Comparison of ENCODE assay signal across 9 cellular contexts in the genomic region with DNA sequence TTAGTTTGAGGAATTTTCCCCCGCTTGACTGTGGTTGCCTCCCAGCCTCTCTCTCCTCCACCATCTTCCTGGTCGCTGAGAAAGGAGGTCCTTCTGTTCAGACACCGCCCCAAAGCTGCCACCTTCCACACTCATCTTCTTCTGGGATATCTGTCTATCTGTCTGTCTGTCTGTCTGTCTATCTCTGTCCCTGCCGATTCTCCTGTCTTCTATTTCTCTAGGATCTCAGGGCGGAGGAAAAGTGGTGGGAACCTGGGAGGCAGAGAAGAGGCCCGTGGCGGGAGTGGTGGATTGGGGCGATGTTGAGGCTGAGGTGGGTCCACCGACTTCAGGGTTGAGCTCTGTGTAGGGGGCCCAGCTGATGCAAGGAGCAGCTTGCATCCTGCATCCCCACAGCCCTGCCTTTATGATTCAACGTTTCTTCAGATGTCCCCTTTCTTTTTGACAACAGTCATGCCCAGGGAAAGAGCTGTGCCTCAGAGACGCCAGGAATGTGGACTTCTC.
A peak's percentile ranks its signal among the peaks of the same experiment; 100 is the strongest.
DNase-seq lines count a peak whose midpoint lies in the region; ATAC-seq lines count a peak whose summit lies in the region.
"Had no signal": no experiment of that assay in that cellular context is flagged by ENCODE, and none has a peak within 500 bp of the region (broad histone marks: within the 10 kb centered on the region; RNA-seq: fewer than 3 reads in every experiment).

No MANE protein-coding gene starts in this region.

- H3K79me1 ChIP-seq in mesendoderm (ENCODE audit: low read length): no peaks in the 10 kb centered on the region

- H3K23ac ChIP-seq in mesendoderm (ENCODE audit: low read length): no peak overlapping the region

- H3K79me2 ChIP-seq in mesendoderm (ENCODE audit: control insufficient read depth, insufficient read depth, low read length): no peaks in the 10 kb centered on the region

- peaks cover 10 to 50% (median 26%) of the 10 kb centered on the region in 4 donors for H3K4me1 Mint-ChIP-seq in CD4-positive, alpha-beta memory T cell
- H3K4me1 Mint-ChIP-seq in activated naive CD8-positive, alpha-beta T cell treated with anti-CD3 and anti-CD28 coated beads, Interleukin-2, amount 50 U/mL, for 24 hours: peaks cover 45% of the 10 kb centered on the region

- H3K9ac ChIP-seq in HUES48 (ENCODE audit: low read depth, low read length) (no peak overlapping the region), mesendoderm (ENCODE audit: low read length) (peak overlapping the region; percentile 53)

- no peaks in the 10 kb centered on the region for H3K36me3 ChIP-seq in CD4-positive, alpha-beta memory T cell (ENCODE audit: insufficient read depth, low read length)
- H3K36me3 ChIP-seq in HUES48 (ENCODE audit: control insufficient read depth, insufficient read depth, low read length): no peaks in the 10 kb centered on the region
- no peaks in the 10 kb centered on the region for H3K36me3 ChIP-seq in mesendoderm (ENCODE audit: control insufficient read depth, insufficient read depth, low read length)

- DNase-seq in CD4-positive, alpha-beta memory T cell: peak in 1 of 5 donors; percentile 12
- DNase-seq in activated naive CD8-positive, alpha-beta T cell treated with anti-CD3 and anti-CD28 coated beads, Interleukin-2, amount 50 U/mL, for 24 hours: no peak
- DNase-seq in mesendoderm: no peak
- no peak for DNase-seq in T-helper 9 cell
- DNase-seq in mucosa of gallbladder (ENCODE audit: low spot score): no peak
- DNase-seq in AG20443 (ENCODE audit: low spot score): no peak
- no peak for DNase-seq in left colon
- DNase-seq: Right ventricle myocardium superior had no signal

- POLR2A ChIA-PET in CD4-positive, alpha-beta memory T cell (lab: Charles Lee; ENCODE audit: partially characterized antibody): interaction anchor here (1.2 to 1.5 kb wide), 3 partner anchors 18 to 191 kb away, joined by 3 to 5 read pairs (median 4); no protein-coding TSS in a partner anchor

- H3K36me3 Mint-ChIP-seq in CD4-positive, alpha-beta memory T cell: peaks cover 4 to 5% of the 10 kb centered on the region in 2 donors
- peaks cover 11% of the 10 kb centered on the region for H3K36me3 Mint-ChIP-seq in activated naive CD8-positive, alpha-beta T cell treated with anti-CD3 and anti-CD28 coated beads, Interleukin-2, amount 50 U/mL, for 24 hours (ENCODE audit: low read depth)

- H2BK15ac ChIP-seq in mesendoderm (replicated peaks; ENCODE audit: low read depth): no peak overlapping the region

- no CpG with 5 or more reads among the region's 11 CpGs for WGBS in mesendoderm (ENCODE audit: extremely low coverage, insufficient coverage, low lambda C conversion rate)

- no peak overlapping the region for H2BK120ac ChIP-seq in mesendoderm (ENCODE audit: low read depth, low read length)

- no peak overlapping the region for H2BK5ac ChIP-seq in mesendoderm (ENCODE audit: low read length)

- peaks cover 5 to 63% (median 46%) of the 10 kb centered on the region in 8 donors for H3K9me3 Mint-ChIP-seq in CD4-positive, alpha-beta memory T cell
- peaks cover 30% of the 10 kb centered on the region for H3K9me3 Mint-ChIP-seq in activated naive CD8-positive, alpha-beta T cell treated with anti-CD3 and anti-CD28 coated beads, Interleukin-2, amount 50 U/mL, for 24 hours

- peak overlapping the region in 7 of 8 donors; percentile 17 to 75 (median 36) for H3K4me3 Mint-ChIP-seq in CD4-positive, alpha-beta memory T cell
- peak overlapping the region; percentile 75 for H3K4me3 Mint-ChIP-seq in activated naive CD8-positive, alpha-beta T cell treated with anti-CD3 and anti-CD28 coated beads, Interleukin-2, amount 50 U/mL, for 24 hours

- H3K4me2 ChIP-seq in mesendoderm (ENCODE audit: low read length): peak overlapping the region; percentile 70

- no peak overlapping the region for H2AK5ac ChIP-seq in mesendoderm (ENCODE audit: low read length)

- intact Hi-C loops in CD4-positive, alpha-beta memory T cell (cut with micrococcal nuclease): loop anchor here (5.0 to 10.0 kb wide), 4 partner anchors 78 to 388 kb away; no protein-coding TSS in a partner anchor
- intact Hi-C loops in left colon (cut with DNase I, micrococcal nuclease): no loop called here

- no peak for ATAC-seq in activated naive CD8-positive, alpha-beta T cell treated with anti-CD3 and anti-CD28 coated beads, Interleukin-2, amount 50 U/mL, for 24 hours
- no peak for ATAC-seq in left colon

- no peak overlapping the region for H3K27ac ChIP-seq in CD4-positive, alpha-beta memory T cell (ENCODE audit: low read depth, low read length)
- no peak overlapping the region for H3K27ac ChIP-seq in HUES48 (ENCODE audit: low read depth, low read length)
- no peak overlapping the region for H3K27ac ChIP-seq in mesendoderm (ENCODE audit: low read depth, low read length)

- peaks cover 70% of the 10 kb centered on the region for H3K27me3 ChIP-seq in CD4-positive, alpha-beta memory T cell (ENCODE audit: insufficient read depth, low read length)
- H3K27me3 ChIP-seq in HUES48 (ENCODE audit: control insufficient read depth, insufficient read depth, low read length): peaks cover 41% of the 10 kb centered on the region
- H3K27me3 ChIP-seq in mesendoderm (ENCODE audit: insufficient read depth, low read length, poor library complexity): no peaks in the 10 kb centered on the region

- no peak overlapping the region for H3K18ac ChIP-seq in mesendoderm (ENCODE audit: low read length)

- peak overlapping the region in 6 of 7 donors; percentile 16 to 92 (median 72) for H3K27ac Mint-ChIP-seq in CD4-positive, alpha-beta memory T cell
- peak overlapping the region; percentile 86 for H3K27ac Mint-ChIP-seq in activated naive CD8-positive, alpha-beta T cell treated with anti-CD3 and anti-CD28 coated beads, Interleukin-2, amount 50 U/mL, for 24 hours

- no peaks in the 10 kb centered on the region for H3K9me3 ChIP-seq in CD4-positive, alpha-beta memory T cell (ENCODE audit: control insufficient read depth in 1 of 2, low read length in 2 of 2)
- H3K9me3 ChIP-seq in HUES48 (ENCODE audit: control insufficient read depth, insufficient read depth, low read length): no peaks in the 10 kb centered on the region

- CTCF ChIA-PET in CD4-positive, alpha-beta memory T cell (lab: Charles Lee; ENCODE audit: partially characterized antibody): interaction anchor here (0.7 to 1.4 kb wide), 3 partner anchors 9 to 83 kb away, joined by 3 to 4 read pairs (median 3); no protein-coding TSS in a partner anchor

- H3K56ac ChIP-seq in mesendoderm (ENCODE audit: low read length): peak overlapping the region; percentile 71

- H3K4me1 ChIP-seq in CD4-positive, alpha-beta memory T cell (ENCODE audit: insufficient read depth, low read length): peaks cover 14% of the 10 kb centered on the region
- peaks cover 10% of the 10 kb centered on the region for H3K4me1 ChIP-seq in HUES48 (ENCODE audit: control insufficient read depth, insufficient read depth, low read length)
- peaks cover 8% of the 10 kb centered on the region for H3K4me1 ChIP-seq in mesendoderm (ENCODE audit: control insufficient read depth, low read depth, low read length)

- H3K27me3 Mint-ChIP-seq in CD4-positive, alpha-beta memory T cell: peaks cover 65 to 73% of the 10 kb centered on the region in 2 donors
- peaks cover 87% of the 10 kb centered on the region for H3K27me3 Mint-ChIP-seq in activated naive CD8-positive, alpha-beta T cell treated with anti-CD3 and anti-CD28 coated beads, Interleukin-2, amount 50 U/mL, for 24 hours

- H4K8ac ChIP-seq in mesendoderm (ENCODE audit: low read depth, low read length): no peak overlapping the region

- no peak overlapping the region for H4K5ac ChIP-seq in mesendoderm (ENCODE audit: low read length)

- H3K4me3 ChIP-seq in CD4-positive, alpha-beta memory T cell (ENCODE audit: low read length in 2 of 2): no peak overlapping the region
- H3K4me3 ChIP-seq in HUES48 (ENCODE audit: low read depth, low read length) (peak overlapping the region; percentile 90), mesendoderm (ENCODE audit: low read length) (peak overlapping the region; percentile 26)

- no peak overlapping the region for H3K4ac ChIP-seq in mesendoderm (ENCODE audit: low read depth, low read length)

Comparison
In these comparisons a context has a peak if more than half of its experiments do, and no peak if none do; other contexts are left out.
1. H3K4me3 ChIP-seq: peak in HUES48 (single experiment) and mesendoderm (single experiment); none in CD4-positive, alpha-beta memory T cell (0 of 2).